22 cellular contexts compared by ENCODE assay signal in the genomic region with DNA sequence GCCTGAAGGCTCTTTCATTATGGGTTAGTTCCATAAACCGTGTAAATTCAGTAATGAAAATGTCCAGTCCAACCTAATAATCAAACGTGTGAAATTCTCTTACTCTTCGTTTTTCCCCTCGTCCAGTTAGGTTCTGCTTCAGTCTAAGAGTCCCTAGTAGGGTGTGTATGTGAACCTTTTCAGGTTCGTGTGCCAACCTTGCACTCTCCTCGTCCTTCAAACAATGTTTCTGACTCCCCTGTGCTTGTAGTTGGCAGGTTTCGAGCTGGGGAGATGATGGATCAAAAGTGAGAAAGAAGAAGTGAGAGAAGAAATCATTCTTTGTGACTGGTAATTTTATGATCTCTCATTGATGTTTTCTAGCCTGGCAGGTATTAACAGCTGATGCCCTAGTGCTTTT.
DNase-seq lines count a peak whose midpoint lies in the region; ATAC-seq, FAIRE-seq and TF ChIP-seq lines count a peak whose summit lies in the region.
"Had no signal": no experiment of that assay in that cellular context is flagged by ENCODE, and none has a peak within 500 bp of the region (broad histone marks: within the 10 kb centered on the region; RNA-seq: fewer than 3 reads in every experiment).

No MANE protein-coding gene starts in this region.

- no TSS peak for BruUV-seq in Caco-2 (replicated peaks; lab: Mats Ljungman, UMichigan)
- BruUV-seq in GM12878 (replicated peaks; lab: Mats Ljungman, UMichigan): no TSS peak
- BruUV-seq in OCI-LY7 (replicated peaks; lab: Mats Ljungman, UMichigan): no TSS peak

- in situ Hi-C loops in GM12878 (cut with MboI): no loop called here

- TF ChIP-seq POLR2A in GM12878 (IDR thresholded peaks at IDR 0.05; ENCODE audit: low read depth, low read length): no peak

- H3K79me2 ChIP-seq in GM12878 (ENCODE audit: control insufficient read depth, insufficient read depth, low read length): no peaks in the 10 kb centered on the region
- no peaks in the 10 kb centered on the region for H3K79me2 ChIP-seq in OCI-LY7 (ENCODE audit: insufficient read depth, low read depth, low read length)

- WGBS in GM12878 (ENCODE audit: insufficient coverage, insufficient replicate concordance, low lambda C conversion rate, missing lambda C conversion rate): 6% methylated on average over 7 of the region's 7 CpGs

- SMC1A ChIA-PET in GM12878 (lab: Charles Lee; ENCODE audit: uncharacterized antibody, unreplicated experiment): interaction anchor here (1.0 kb wide), 1 partner anchor 73 kb away, joined by 3 read pairs; no protein-coding TSS in a partner anchor

- POLR2A ChIA-PET in Caco-2 (lab: Charles Lee): no interaction called here
- POLR2A ChIA-PET in GM12878 (lab: Charles Lee): no interaction called here
- POLR2A ChIA-PET in OCI-LY7 (lab: Charles Lee): interaction anchor here (0.6 kb wide), 1 partner anchor 90 kb away, joined by 3 read pairs; no protein-coding TSS in a partner anchor

- H3K4me1 ChIP-seq in Caco-2 (peaks cover 91% of the 10 kb centered on the region), GM12878 (ENCODE audit: control insufficient read depth, insufficient read depth, low read length) (no peaks in the 10 kb centered on the region), OCI-LY7 (ENCODE audit: insufficient read depth, low read length, poor library complexity, severe bottlenecking) (no peaks in the 10 kb centered on the region)
- H3K4me1 ChIP-seq: BE2C had no signal

- H3K9me3 Mint-ChIP-seq in Caco-2 (ENCODE audit: unreplicated experiment): peaks cover 34% of the 10 kb centered on the region
- H3K9me3 Mint-ChIP-seq: CD4-positive, alpha-beta T cell had no signal

- CTCF ChIA-PET in Caco-2 (lab: Charles Lee) (no interaction called here), GM12878 (lab: Yijun Ruan, JAX) (interaction anchor here (0.6 kb wide), 1 partner anchor 213 kb away, joined by 3 read pairs; no protein-coding TSS in a partner anchor), OCI-LY7 (lab: Charles Lee; ENCODE audit: unreplicated experiment) (interaction anchor here (0.6 kb wide), 1 partner anchor 133 kb away, joined by 3 read pairs; no protein-coding TSS in a partner anchor)

- peak overlapping the region; percentile 5 for H3K27ac Mint-ChIP-seq in Caco-2 (ENCODE audit: unreplicated experiment)
- H3K27ac Mint-ChIP-seq: CD14-positive monocyte; CD4-positive, alpha-beta T cell; CD8-positive, alpha-beta memory T cell had no signal

- no peak overlapping the region for H3K4me3 Mint-ChIP-seq in Caco-2 (ENCODE audit: unreplicated experiment)
- H3K4me3 Mint-ChIP-seq: CD14-positive monocyte; CD4-positive, alpha-beta T cell; CD8-positive, alpha-beta memory T cell had no signal

- intact Hi-C loops in Caco-2 (cut with micrococcal nuclease; ENCODE audit: unreplicated experiment): loop anchor here (5.0 kb wide), 1 partner anchor 338 kb away; no protein-coding TSS in a partner anchor
- intact Hi-C loops in GM12878 (cut with micrococcal nuclease; ENCODE audit: unreplicated experiment): no loop called here
- intact Hi-C loops in OCI-LY7 (cut with micrococcal nuclease; ENCODE audit: unreplicated experiment): no loop called here

- H3K27ac ChIP-seq in GM12878 (ENCODE audit: control insufficient read depth, insufficient read depth): no peak overlapping the region
- H3K27ac ChIP-seq in OCI-LY7 (ENCODE audit: low read depth, low read length, poor library complexity, severe bottlenecking): no peak overlapping the region
- H3K27ac ChIP-seq: 22Rv1; BLaER1 treated with 17β-estradiol and CSF1 and Interleukin-3, amounts not matched to agents 10 nM and 100 nM; GM23248 had no signal

- RAD21 ChIA-PET in GM12878 (lab: Charles Lee; ENCODE audit: unreplicated experiment): no interaction called here

- no peak overlapping the region for H3K4me3 ChIP-seq in Caco-2 (ENCODE audit: low read depth, low read length)
- H3K4me3 ChIP-seq in GM12878: no peak overlapping the region
- H3K4me3 ChIP-seq in OCI-LY7 (ENCODE audit: low read depth, low read length, poor library complexity, severe bottlenecking): no peak overlapping the region
- H3K4me3 ChIP-seq: BLaER1 treated with 17β-estradiol and CSF1 and Interleukin-3, amounts not matched to agents 10 nM and 100 nM; GM23248 had no signal

- H3K27me3 Mint-ChIP-seq in Caco-2 (ENCODE audit: insufficient read depth, unreplicated experiment): no peaks in the 10 kb centered on the region
- H3K27me3 Mint-ChIP-seq: CD4-positive, alpha-beta T cell; CD8-positive, alpha-beta memory T cell had no signal

- ATAC-seq in GM19468 (IDR thresholded peaks at IDR 0.05; ENCODE audit: extremely low read depth, unreplicated experiment) (peak; percentile 35), GM12878 (peak; percentile 69)

- H2AFZ ChIP-seq in GM12878 (ENCODE audit: control insufficient read depth, low read depth, low read length) (no peak overlapping the region), OCI-LY7 (ENCODE audit: low read length) (no peak overlapping the region)
- H2AFZ ChIP-seq: GM23248 had no signal

- no peak for TF ChIP-seq EP300 in GM12878 (IDR thresholded peaks at IDR 0.05; ENCODE audit: borderline replicate concordance in 1 of 2, control insufficient read depth in 1 of 2, low read depth in 2 of 2, low read length in 2 of 2)

- TF ChIP-seq CTCF in Caco-2 (IDR thresholded peaks at IDR 0.05; ENCODE audit: insufficient read depth in 1 of 2, low read depth in 1 of 2, low read length in 1 of 2, severe bottlenecking in 1 of 2, unreplicated experiment in 1 of 2): no peak
- TF ChIP-seq CTCF in GM12878 (IDR thresholded peaks at IDR 0.05 in 2 of 3, conservative IDR thresholded peaks at IDR 0.05 in 1 of 3; ENCODE audit: control insufficient read depth in 2 of 3, extremely low read depth in 1 of 3, insufficient read depth in 1 of 3, low read depth in 3 of 3, low read length in 3 of 3): no peak
- TF ChIP-seq CTCF in OCI-LY7 (conservative IDR thresholded peaks at IDR 0.05; ENCODE audit: low read length): no peak

- H3K36me3 Mint-ChIP-seq in Caco-2 (ENCODE audit: insufficient read depth, unreplicated experiment): peaks cover 6% of the 10 kb centered on the region
- H3K36me3 Mint-ChIP-seq: CD14-positive monocyte; CD8-positive, alpha-beta memory T cell had no signal

- peaks cover 67% of the 10 kb centered on the region for H3K4me1 Mint-ChIP-seq in Caco-2 (ENCODE audit: low read depth, unreplicated experiment)
- H3K4me1 Mint-ChIP-seq: CD14-positive monocyte; CD8-positive, alpha-beta memory T cell had no signal

- H3K36me3 ChIP-seq in Caco-2 (ENCODE audit: control insufficient read depth, insufficient read depth, low read length) (no peaks in the 10 kb centered on the region), GM12878 (ENCODE audit: control insufficient read depth in 2 of 2, insufficient read depth in 2 of 2, low read length in 1 of 2) (no peaks in the 10 kb centered on the region), OCI-LY7 (ENCODE audit: insufficient read depth, low read length) (no peaks in the 10 kb centered on the region)
- H3K36me3 ChIP-seq: BE2C; BLaER1 treated with 17β-estradiol and CSF1 and Interleukin-3, amounts not matched to agents 10 nM and 100 nM had no signal

- H3K9me3 ChIP-seq in Caco-2: no peaks in the 10 kb centered on the region
- no peaks in the 10 kb centered on the region for H3K9me3 ChIP-seq in GM12878 (replicated peaks; ENCODE audit: control insufficient read depth, insufficient read depth, low read length)
- H3K9me3 ChIP-seq in OCI-LY7 (ENCODE audit: low read length): no peaks in the 10 kb centered on the region
- H3K9me3 ChIP-seq: BE2C; BLaER1 treated with 17β-estradiol and CSF1 and Interleukin-3, amounts not matched to agents 10 nM and 100 nM had no signal

- H3K4me2 ChIP-seq in GM12878 (ENCODE audit: control insufficient read depth, insufficient read depth) (no peak overlapping the region), OCI-LY7 (ENCODE audit: low read length) (no peak overlapping the region)
- H3K4me2 ChIP-seq: BLaER1 treated with 17β-estradiol and CSF1 and Interleukin-3, amounts not matched to agents 10 nM and 100 nM had no signal

- FAIRE-seq in GM12878 (lab: Jason Lieb, UNC): no peak
- FAIRE-seq: A204.1, H1 had no signal

- no peaks in the 10 kb centered on the region for H3K9me2 ChIP-seq in OCI-LY7 (ENCODE audit: insufficient read depth, low read length)

- DNase-seq in Caco-2 (no peak), GM12878 (ENCODE audit: low read depth, low spot score) (peak; percentile 17), OCI-LY7 (ENCODE audit: low spot score) (no peak), iPS-NIHi7 (ENCODE audit: extremely low spot score) (no peak), NCI-H69 (lab: John Stamatoyannopoulos, UW) (no peak)
- DNase-seq: AML-193; BE2C; Calu3; CD4-positive, alpha-beta T cell; CD8-positive, alpha-beta memory T cell; DMS53; DMS79 treated with DMSO at 0.1 percent for 48 hours; GF-D8; GM23248; H7; HCEC 1CT had no signal

- no peak for TF ChIP-seq RAD21 in GM12878 (IDR thresholded peaks at IDR 0.05; ENCODE audit: insufficient read depth, low read depth, low read length)

- no peaks in the 10 kb centered on the region for H3K27me3 ChIP-seq in Caco-2 (replicated peaks; ENCODE audit: control insufficient read depth, insufficient read depth, low read length)
- H3K27me3 ChIP-seq in GM12878 (replicated peaks in 1 of 2; ENCODE audit: control insufficient read depth in 2 of 2, insufficient read depth in 2 of 2, low read length in 1 of 2): no peaks in the 10 kb centered on the region
- H3K27me3 ChIP-seq: BE2C; BLaER1 treated with 17β-estradiol and CSF1 and Interleukin-3, amounts not matched to agents 10 nM and 100 nM had no signal

- no peaks in the 10 kb centered on the region for H4K20me1 ChIP-seq in GM12878 (ENCODE audit: control insufficient read depth, insufficient read depth)
- no peaks in the 10 kb centered on the region for H4K20me1 ChIP-seq in OCI-LY7 (ENCODE audit: insufficient read depth, low read length)
- H4K20me1 ChIP-seq: BLaER1 treated with 17β-estradiol and CSF1 and Interleukin-3, amounts not matched to agents 10 nM and 100 nM had no signal

- H3K9ac ChIP-seq in GM12878 (ENCODE audit: control insufficient read depth, insufficient read depth, low read length): no peak overlapping the region
- H3K9ac ChIP-seq: BLaER1 treated with 17β-estradiol and CSF1 and Interleukin-3, amounts not matched to agents 10 nM and 100 nM; GM23248 had no signal

TF ChIP-seq in GM12878, 131 proteins besides CTCF, POLR2A, EP300 and RAD21:
- TF ChIP-seq SPI1 (IDR thresholded peaks at IDR 0.05; ENCODE audit: borderline replicate concordance, insufficient read depth, low read depth, low read length): peak; percentile 46; the same call in 1 of the 2 replicates
- no peak for TF ChIP-seq ESRRA (IDR thresholded peaks at IDR 0.05; ENCODE audit: low read length)
- no peak for TF ChIP-seq ZSCAN29 (IDR thresholded peaks at IDR 0.05)
- TF ChIP-seq, protein P1, sequence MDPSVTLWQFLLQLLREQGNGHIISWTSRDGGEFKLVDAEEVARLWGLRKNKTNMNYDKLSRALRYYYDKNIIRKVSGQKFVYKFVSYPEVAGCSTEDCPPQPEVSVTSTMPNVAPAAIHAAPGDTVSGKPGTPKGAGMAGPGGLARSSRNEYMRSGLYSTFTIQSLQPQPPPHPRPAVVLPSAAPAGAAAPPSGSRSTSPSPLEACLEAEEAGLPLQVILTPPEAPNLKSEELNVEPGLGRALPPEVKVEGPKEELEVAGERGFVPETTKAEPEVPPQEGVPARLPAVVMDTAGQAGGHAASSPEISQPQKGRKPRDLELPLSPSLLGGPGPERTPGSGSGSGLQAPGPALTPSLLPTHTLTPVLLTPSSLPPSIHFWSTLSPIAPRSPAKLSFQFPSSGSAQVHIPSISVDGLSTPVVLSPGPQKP (IDR thresholded peaks at IDR 0.05; ENCODE audit: low read depth, low read length): no peak
